In genomic region chr1:27548136-27548853, GRCh38 we compare ENCODE assay signal across 15 cellular contexts.
"Had no signal": no experiment of that assay in that cellular context is flagged by ENCODE, and none has a peak within 500 bp of the region (broad histone marks: within the 10 kb centered on the region; RNA-seq: fewer than 3 reads in every experiment).

No MANE protein-coding gene starts in this region.

- H3K27me3 ChIP-seq: colonic mucosa, stomach had no signal

- H3K4me3 ChIP-seq: colonic mucosa, stomach had no signal

- ATAC-seq: activated CD4-positive, alpha-beta T cell treated with anti-CD3 and anti-CD28 coated beads for 36 hours; activated CD8-positive, alpha-beta T cell treated with anti-CD3 and anti-CD28 coated beads for 36 hours; activated T-cell treated with anti-CD3 and anti-CD28 coated beads, Interleukin-2, amount 50 U/mL, for 72 hours; left colon; natural killer cell treated with Interleukin-12 subunit alpha and Interleukin-12 subunit beta and Interleukin-15 and Interleukin-18, amount 100 ng/mL, for 72 hours had no signal

- DNase-seq: activated CD4-positive, alpha-beta T cell treated with anti-CD3 and anti-CD28 coated beads for 36 hours; activated CD8-positive, alpha-beta memory T cell treated with anti-CD3 and anti-CD28 coated beads, Interleukin-2, amount 50 U/mL, for 4 hours; activated CD8-positive, alpha-beta T cell treated with anti-CD3 and anti-CD28 coated beads for 36 hours; activated gamma-delta T cell treated with Interleukin-2 at 50 U/mL for 16 hours; activated naive CD8-positive, alpha-beta T cell treated with anti-CD3 and anti-CD28 coated beads for 36 hours; activated T-cell treated with anti-CD3 and anti-CD28 coated beads, Interleukin-2, amount 50 U/mL, for 72 hours; aorta; colonic mucosa; effector CD4-positive, alpha-beta T cell; left colon; stimulated activated CD4-positive, alpha-beta T cell treated with anti-CD3 and anti-CD28 coated beads, Interleukin-15, amount 100 ng/mL, for 24 hours; stimulated activated CD4-positive, alpha-beta T cell treated with anti-CD3 and anti-CD28 coated beads, Interleukin-4, amount 100 ng/mL, for 24 hours; stomach; T-helper 9 cell had no signal

- H3K9me3 ChIP-seq: colonic mucosa, stomach had no signal

- H3K4me1 ChIP-seq: colonic mucosa had no signal

- H3K27ac ChIP-seq: colonic mucosa had no signal
